Comparison of ENCODE assay signal across 23 cellular contexts in the genomic region with DNA sequence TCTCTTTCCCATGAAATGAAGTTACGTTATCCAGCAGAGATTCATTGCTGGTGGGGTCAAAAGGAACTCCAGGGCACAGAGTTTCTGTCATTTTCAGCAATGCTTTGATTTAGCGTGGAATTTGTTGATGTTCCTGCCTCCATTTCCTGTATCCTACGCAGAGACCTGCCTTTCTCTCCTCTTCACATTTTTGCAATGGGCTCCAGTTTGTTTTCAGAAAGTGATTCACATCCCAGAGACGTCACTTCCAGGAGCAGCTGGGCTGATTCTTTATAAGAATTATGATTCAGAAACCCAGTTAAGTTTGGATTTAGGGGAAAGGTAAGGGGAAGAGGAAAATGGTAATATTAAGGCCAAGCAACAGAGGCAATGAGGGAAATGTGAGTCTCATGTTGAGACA. TPM values are rescaled to one million over a fixed set of nuclear protein-coding genes. Genes with fewer than 3 reads are reported as not detected.
DNase-seq lines count a peak whose midpoint lies in the region; ATAC-seq, FAIRE-seq and TF ChIP-seq lines count a peak whose summit lies in the region.
"Had no signal": no experiment of that assay in that cellular context is flagged by ENCODE, and none has a peak within 500 bp of the region (broad histone marks: within the 10 kb centered on the region; RNA-seq: fewer than 3 reads in every experiment).

No MANE protein-coding gene starts in this region.

- DNase-seq in SK-N-SH (no peak), choroid plexus epithelial cell (ENCODE audit: low read depth) (peak; percentile 67), glomerular endothelial cell (ENCODE audit: extremely low read depth, low read depth, low spot score) (peak; percentile 80), urothelium cell line (ENCODE audit: low spot score) (peak; percentile 23), NCI-H2227 treated with DMSO at 0.1 percent for 48 hours (lab: John Stamatoyannopoulos, UW) (no peak), NCI-H345 treated with DMSO at 0.1 percent for 48 hours (lab: John Stamatoyannopoulos, UW; ENCODE audit: unreplicated experiment) (no peak), GM13976 (ENCODE audit: low spot score) (no peak)
- DNase-seq: DND-41; heart right ventricle; Kasumi-1; natural killer cell; NCI-H146; NCI-H226; psoas muscle; Right ventricle myocardium superior; stimulated activated naive CD8-positive, alpha-beta T cell treated with anti-CD3 and anti-CD28 coated beads, Interleukin-15, Interleukin-2, amounts not matched to agents 100 U/mL and 50 U/mL, for 24 hours had no signal

- no peaks in the 10 kb centered on the region for H3K4me1 ChIP-seq in SK-N-SH (ENCODE audit: control insufficient read depth in 1 of 2, insufficient read depth in 2 of 2, low read depth in 1 of 2, low read length in 1 of 2)
- H3K4me1 ChIP-seq: adrenal gland, psoas muscle had no signal

- peaks cover 5% of the 10 kb centered on the region; the same call in 1 of the 2 replicates for H3K27me3 ChIP-seq in SK-N-SH (ENCODE audit: insufficient read depth)

- CTCF ChIA-PET in SK-N-SH (lab: Yijun Ruan, JAX) = interaction anchor here (1.0 kb wide), 1 partner anchor 13 kb away, joined by 3 read pairs; no protein-coding TSS in a partner anchor

- H3F3A ChIP-seq in SK-N-SH (replicated peaks; ENCODE audit: insufficient read depth) = no peaks in the 10 kb centered on the region

- FAIRE-seq in urothelium cell line (lab: Jason Lieb, UNC) = no peak
- FAIRE-seq: islet of Langerhans had no signal

- no peak for TF ChIP-seq EP300 in SK-N-SH (IDR thresholded peaks at IDR 0.05; ENCODE audit: borderline replicate concordance in 1 of 2, low read depth in 1 of 2, low read length in 1 of 2)

- no peaks in the 10 kb centered on the region for H4K20me1 ChIP-seq in SK-N-SH (ENCODE audit: insufficient read depth)

- H3K4me3 ChIP-seq in SK-N-SH (ENCODE audit: low read depth in 2 of 2, low read length in 1 of 2) (no peak overlapping the region), choroid plexus epithelial cell (ENCODE audit: low read depth, low read length) (no peak overlapping the region)
- H3K4me3 ChIP-seq: adrenal gland, heart right ventricle, psoas muscle had no signal

- no peak for ATAC-seq in SK-N-SH treated with all-trans-retinoic acid at 6 μM for 48 hours
- ATAC-seq: activated T-helper 17 cell treated with anti-CD3 and anti-CD28 coated beads, Interleukin-2, amount 50 U/mL, for 72 hours; natural killer cell; psoas muscle; stimulated activated naive CD8-positive, alpha-beta T cell treated with anti-CD3 and anti-CD28 coated beads, Interleukin-15, Interleukin-2, amounts not matched to agents 100 U/mL and 50 U/mL, for 24 hours had no signal

- peak overlapping the region; percentile 50; the same call in 1 of the 2 replicates for H2AFZ ChIP-seq in SK-N-SH (ENCODE audit: low read depth)

- no peaks in the 10 kb centered on the region for H3K36me3 ChIP-seq in SK-N-SH (replicated peaks in 1 of 2; ENCODE audit: control insufficient read depth in 1 of 2, insufficient read depth in 2 of 2, low read length in 1 of 2)
- H3K36me3 ChIP-seq: adrenal gland, heart right ventricle had no signal

- POLR2A ChIA-PET in SK-N-SH (lab: Yijun Ruan, JAX) = no interaction called here

- H3K9me2 ChIP-seq in SK-N-SH = no peaks in the 10 kb centered on the region

- H3K4me2 ChIP-seq in SK-N-SH = no peak overlapping the region

- H3K27ac ChIP-seq in SK-N-SH (ENCODE audit: low read depth in 2 of 2, low read length in 1 of 2) = no peak overlapping the region
- H3K27ac ChIP-seq: 22Rv1, adrenal gland, psoas muscle had no signal

- TF ChIP-seq RAD21 in SK-N-SH (IDR thresholded peaks at IDR 0.05; ENCODE audit: low read length) = no peak

- H3K79me2 ChIP-seq in SK-N-SH (ENCODE audit: insufficient read depth) = no peaks in the 10 kb centered on the region

- WGBS in SK-N-SH (ENCODE audit: low lambda C conversion rate) = 10% methylated on average over 4 of the region's 4 CpGs

- no peaks in the 10 kb centered on the region for H3K9me3 ChIP-seq in SK-N-SH
- H3K9me3 ChIP-seq: adrenal gland, psoas muscle had no signal

- in situ Hi-C loops in GM13976 (cut with MboI; ENCODE audit: low sequenced_read_pairs, unreplicated experiment) = no loop called here

- no peak for TF ChIP-seq CTCF in SK-N-SH (IDR thresholded peaks at IDR 0.05)
- TF ChIP-seq CTCF in choroid plexus epithelial cell (conservative IDR thresholded peaks at IDR 0.05; ENCODE audit: low read depth, low read length) = no peak
- no peak for TF ChIP-seq CTCF in GM13976 (IDR thresholded peaks at IDR 0.05; ENCODE audit: borderline replicate concordance, control extremely low read depth, extremely low read depth, insufficient read depth, missing control alignments)

- no peak overlapping the region for H3K9ac ChIP-seq in SK-N-SH

TF ChIP-seq in SK-N-SH, 30 proteins besides CTCF, POLR2A, EP300 and RAD21:
- TF ChIP-seq, protein P1, sequence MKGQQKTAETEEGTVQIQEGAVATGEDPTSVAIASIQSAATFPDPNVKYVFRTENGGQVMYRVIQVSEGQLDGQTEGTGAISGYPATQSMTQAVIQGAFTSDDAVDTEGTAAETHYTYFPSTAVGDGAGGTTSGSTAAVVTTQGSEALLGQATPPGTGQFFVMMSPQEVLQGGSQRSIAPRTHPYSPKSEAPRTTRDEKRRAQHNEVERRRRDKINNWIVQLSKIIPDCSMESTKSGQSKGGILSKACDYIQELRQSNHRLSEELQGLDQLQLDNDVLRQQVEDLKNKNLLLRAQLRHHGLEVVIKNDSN (IDR thresholded peaks at IDR 0.05; ENCODE audit: borderline replicate concordance, low read depth) = no peak
- TF ChIP-seq SIN3A (IDR thresholded peaks at IDR 0.05; ENCODE audit: borderline replicate concordance, low read depth, low read length) = no peak
- no peak for TF ChIP-seq EZH2phosphoT487 (IDR thresholded peaks at IDR 0.05; ENCODE audit: borderline replicate concordance, low read depth)
- TF ChIP-seq SMC3 (IDR thresholded peaks at IDR 0.05; ENCODE audit: low read depth, low read length) = no peak
- no peak for TF ChIP-seq GATA2 (CRISPR knock-in tag; IDR thresholded peaks at IDR 0.05)
- TF ChIP-seq NRF1 (IDR thresholded peaks at IDR 0.05; ENCODE audit: low read depth, low read length) = no peak
- TF ChIP-seq NFIC (IDR thresholded peaks at IDR 0.05; ENCODE audit: borderline replicate concordance) = no peak
- no peak for TF ChIP-seq CHD2 (IDR thresholded peaks at IDR 0.05; ENCODE audit: low read length, partially characterized antibody)
- TF ChIP-seq MXI1 (IDR thresholded peaks at IDR 0.05; ENCODE audit: low read depth, low read length) = no peak
- no peak for TF ChIP-seq MAX (IDR thresholded peaks at IDR 0.05; ENCODE audit: low read depth)
- TF ChIP-seq FOXJ3 (CRISPR knock-in tag; IDR thresholded peaks at IDR 0.05) = no peak
- TF ChIP-seq TCF12 (IDR thresholded peaks at IDR 0.05) = no peak

TF ChIP-seq in SK-N-SH treated with all-trans-retinoic acid at 6 μM for 48 hours, 23 proteins besides CTCF, POLR2A, EP300 and RAD21 (continues in another document):
- TF ChIP-seq PPARA (CRISPR knock-in tag; IDR thresholded peaks at IDR 0.05; ENCODE audit: borderline replicate concordance) = no peak
- no peak for TF ChIP-seq ZNF565 (CRISPR knock-in tag; conservative IDR thresholded peaks at IDR 0.05; ENCODE audit: low read depth)
- no peak for TF ChIP-seq TCF4 (CRISPR knock-in tag; IDR thresholded peaks at IDR 0.05; ENCODE audit: borderline replicate concordance)
- TF ChIP-seq, protein P2, sequence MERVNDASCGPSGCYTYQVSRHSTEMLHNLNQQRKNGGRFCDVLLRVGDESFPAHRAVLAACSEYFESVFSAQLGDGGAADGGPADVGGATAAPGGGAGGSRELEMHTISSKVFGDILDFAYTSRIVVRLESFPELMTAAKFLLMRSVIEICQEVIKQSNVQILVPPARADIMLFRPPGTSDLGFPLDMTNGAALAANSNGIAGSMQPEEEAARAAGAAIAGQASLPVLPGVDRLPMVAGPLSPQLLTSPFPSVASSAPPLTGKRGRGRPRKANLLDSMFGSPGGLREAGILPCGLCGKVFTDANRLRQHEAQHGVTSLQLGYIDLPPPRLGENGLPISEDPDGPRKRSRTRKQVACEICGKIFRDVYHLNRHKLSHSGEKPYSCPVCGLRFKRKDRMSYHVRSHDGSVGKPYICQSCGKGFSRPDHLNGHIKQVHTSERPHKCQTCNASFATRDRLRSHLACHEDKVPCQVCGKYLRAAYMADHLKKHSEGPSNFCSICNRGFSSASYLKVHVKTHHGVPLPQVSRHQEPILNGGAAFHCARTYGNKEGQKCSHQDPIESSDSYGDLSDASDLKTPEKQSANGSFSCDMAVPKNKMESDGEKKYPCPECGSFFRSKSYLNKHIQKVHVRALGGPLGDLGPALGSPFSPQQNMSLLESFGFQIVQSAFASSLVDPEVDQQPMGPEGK (CRISPR knock-in tag; IDR thresholded peaks at IDR 0.05; ENCODE audit: borderline replicate concordance) = no peak
- TF ChIP-seq CREB5 (CRISPR knock-in tag; IDR thresholded peaks at IDR 0.05; ENCODE audit: low read depth) = no peak
- no peak for TF ChIP-seq BACH2 (CRISPR knock-in tag; IDR thresholded peaks at IDR 0.05; ENCODE audit: borderline replicate concordance)
- TF ChIP-seq SNAI2 (CRISPR knock-in tag; IDR thresholded peaks at IDR 0.05) = no peak
- TF ChIP-seq GLIS3 (CRISPR knock-in tag; IDR thresholded peaks at IDR 0.05) = no peak

RNA-seq across cellular contexts. Expression of gene RNASE10, which starts 11.6 kb away (rescaled TPM):
- not detected in 2 replicates for polyA plus RNA-seq in SK-N-SH (2012; rRNA removed)
- not detected in 2 replicates for polyA plus RNA-seq in SK-N-SH (2012; cell fraction: cytosol; rRNA removed)
- polyA plus RNA-seq in SK-N-SH (2012; cell fraction: nucleus; rRNA removed) = 0.04 TPM in 1 of 2 replicates, not detected in the other
- 1.2 TPM in 1 of 2 replicates, not detected in the other for total RNA-seq in glomerular endothelial cell

RNA-seq across cellular contexts. Expression of gene RNASE9, which starts 43.9 kb away (rescaled TPM):
- not detected in 2 replicates for polyA plus RNA-seq in SK-N-SH (2012; rRNA removed)
- polyA plus RNA-seq in SK-N-SH (2012; cell fraction: cytosol; rRNA removed) = not detected in 2 replicates
- not detected in 2 replicates for polyA plus RNA-seq in SK-N-SH (2012; cell fraction: nucleus; rRNA removed)
- total RNA-seq in glomerular endothelial cell = not detected in 2 replicates
- total RNA-seq: activated T-helper 17 cell treated with anti-CD3 and anti-CD28 coated beads, Interleukin-2, amount 50 U/mL, for 72 hours; adrenal gland; chondrocyte; heart right ventricle; natural killer cell; psoas muscle; Right ventricle myocardium superior; T-helper 2 cell treated with Interferon-gamma antibody and Interleukin-4, amounts not matched to agents 100 ng/mL and 5 ng/mL, for 36 hours had no signal
- polyA plus RNA-seq: adrenal gland, heart right ventricle, psoas muscle had no signal

RNA-seq across cellular contexts. Expression of gene PNP, which starts 47.7 kb away (rescaled TPM):
- 29.8 and 38.2 TPM in 2 replicates for polyA plus RNA-seq in SK-N-SH (2012; rRNA removed)
- 24.6 and 32.4 TPM in 2 replicates for polyA plus RNA-seq in SK-N-SH (2012; cell fraction: cytosol; rRNA removed)
- polyA plus RNA-seq in SK-N-SH (2012; cell fraction: nucleus; rRNA removed) = 21.8 and 41.6 TPM in 2 replicates
- total RNA-seq in glomerular endothelial cell = 131 and 170 TPM in 2 replicates

RNA-seq across cellular contexts. Expression of gene PIP4P1, which starts 55.7 kb away (rescaled TPM):
- polyA plus RNA-seq in SK-N-SH (2012; rRNA removed) = 30.7 and 38.9 TPM in 2 replicates
- polyA plus RNA-seq in SK-N-SH (2012; cell fraction: cytosol; rRNA removed) = 19.5 and 25.1 TPM in 2 replicates
- polyA plus RNA-seq in SK-N-SH (2012; cell fraction: nucleus; rRNA removed) = 71.7 and 88.9 TPM in 2 replicates
- 14.8 and 20.9 TPM in 2 replicates for total RNA-seq in glomerular endothelial cell

Comparison
In these comparisons a context has a peak if more than half of its experiments do, and no peak if none do; other contexts are left out.
1. DNase-seq: peak in choroid plexus epithelial cell (single experiment), glomerular endothelial cell (single experiment) and urothelium cell line (single experiment); none in SK-N-SH (single experiment), NCI-H2227 treated with DMSO at 0.1 percent for 48 hours (single experiment), NCI-H345 treated with DMSO at 0.1 percent for 48 hours (single experiment) and GM13976 (single experiment).